In the genomic region with DNA sequence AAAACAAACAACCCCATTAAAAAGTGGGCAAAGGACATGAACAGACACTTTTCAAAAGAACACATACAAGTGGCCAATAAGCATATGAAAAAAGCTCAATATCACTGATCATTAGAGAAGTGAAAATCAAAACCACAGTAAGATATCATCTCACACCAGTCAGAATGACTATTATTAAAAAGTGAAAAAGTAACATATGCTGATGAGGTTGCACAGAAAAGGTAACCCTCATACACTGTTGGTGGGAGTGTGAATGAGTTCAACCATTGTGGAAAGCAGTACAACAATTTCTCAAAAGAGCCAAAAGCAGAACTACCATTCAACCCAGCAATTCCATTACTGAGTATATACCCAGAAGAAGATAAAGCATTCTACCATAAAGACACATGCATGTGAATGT, we compare ENCODE assay signal across 20 cellular contexts. TPM values are rescaled to one million over a fixed set of nuclear protein-coding genes. Genes with fewer than 3 reads are reported as not detected.
"Had no signal": no experiment of that assay in that cellular context is flagged by ENCODE, and none has a peak within 500 bp of the region (broad histone marks: within the 10 kb centered on the region; RNA-seq: fewer than 3 reads in every experiment).

No MANE protein-coding gene starts in this region.

- ATAC-seq: activated CD4-positive, alpha-beta T cell treated with anti-CD3 and anti-CD28 coated beads for 36 hours; gastroesophageal sphincter; heart right ventricle; right cardiac atrium; stimulated activated naive CD8-positive, alpha-beta T cell treated with anti-CD3 and anti-CD28 coated beads, Interleukin-15, Interleukin-2, amounts not matched to agents 100 U/mL and 50 U/mL, for 24 hours had no signal

- H3K27me3 Mint-ChIP-seq: activated CD4-positive, alpha-beta memory T cell treated with anti-CD3 and anti-CD28 coated beads for 36 hours; activated CD4-positive, alpha-beta T cell treated with anti-CD3 and anti-CD28 coated beads for 36 hours; activated naive CD4-positive, alpha-beta T cell treated with anti-CD3 and anti-CD28 coated beads, Interleukin-2, amount 10 ng/mL, durations not matched to agents 7 days and 5 days; activated T-cell treated with anti-CD3 and anti-CD28 coated beads, Interleukin-2, amount 50 U/mL, for 24 hours; progenitor cell of endocrine pancreas had no signal

- H3K36me3 ChIP-seq: ascending aorta, gastroesophageal sphincter, heart right ventricle, transverse colon, vagina had no signal

- H3K27me3 ChIP-seq: ascending aorta, gastroesophageal sphincter, heart right ventricle, transverse colon, vagina had no signal

- DNase-seq: activated CD4-positive, alpha-beta memory T cell treated with anti-CD3 and anti-CD28 coated beads for 36 hours; activated CD4-positive, alpha-beta T cell treated with anti-CD3 and anti-CD28 coated beads for 36 hours; activated naive CD4-positive, alpha-beta T cell treated with anti-CD3 and anti-CD28 coated beads, Interleukin-2, amount 10 ng/mL, durations not matched to agents 7 days and 5 days; activated T-cell treated with anti-CD3 and anti-CD28 coated beads, Interleukin-2, amount 50 U/mL, for 24 hours; erythroblast; heart right ventricle; mesendoderm; nephron progenitor cell; occipital lobe; right cardiac atrium; stimulated activated CD4-positive, alpha-beta T cell treated with anti-CD3 and anti-CD28 coated beads, Interleukin-15, amount 100 ng/mL, for 24 hours; stimulated activated CD4-positive, alpha-beta T cell treated with anti-CD3 and anti-CD28 coated beads, Interleukin-4, amount 100 ng/mL, for 1 hour; stimulated activated naive CD8-positive, alpha-beta T cell treated with anti-CD3 and anti-CD28 coated beads, Interleukin-15, Interleukin-2, amounts not matched to agents 100 U/mL and 50 U/mL, for 24 hours; transverse colon had no signal

- H3K4me3 ChIP-seq: ascending aorta, gastroesophageal sphincter, heart right ventricle, skin epidermis, transverse colon, vagina had no signal

- H3K27ac Mint-ChIP-seq: activated CD4-positive, alpha-beta memory T cell treated with anti-CD3 and anti-CD28 coated beads for 36 hours; activated CD4-positive, alpha-beta T cell treated with anti-CD3 and anti-CD28 coated beads for 36 hours; activated naive CD4-positive, alpha-beta T cell treated with anti-CD3 and anti-CD28 coated beads, Interleukin-2, amount 10 ng/mL, durations not matched to agents 7 days and 5 days; activated T-cell treated with anti-CD3 and anti-CD28 coated beads, Interleukin-2, amount 50 U/mL, for 24 hours; nephron progenitor cell; progenitor cell of endocrine pancreas had no signal

- H3K36me3 Mint-ChIP-seq: activated CD4-positive, alpha-beta memory T cell treated with anti-CD3 and anti-CD28 coated beads for 36 hours had no signal

- H3K9me3 ChIP-seq: ascending aorta, gastroesophageal sphincter, transverse colon, vagina had no signal

- H3K4me3 Mint-ChIP-seq: activated CD4-positive, alpha-beta memory T cell treated with anti-CD3 and anti-CD28 coated beads for 36 hours; activated CD4-positive, alpha-beta T cell treated with anti-CD3 and anti-CD28 coated beads for 36 hours; activated naive CD4-positive, alpha-beta T cell treated with anti-CD3 and anti-CD28 coated beads, Interleukin-2, amount 10 ng/mL, durations not matched to agents 7 days and 5 days; activated T-cell treated with anti-CD3 and anti-CD28 coated beads, Interleukin-2, amount 50 U/mL, for 24 hours; nephron progenitor cell had no signal

- H3K27ac ChIP-seq: ascending aorta, gastroesophageal sphincter, heart right ventricle, skin epidermis, transverse colon, vagina had no signal

RNA-seq across cellular contexts. Expression of gene PDE6H, which starts 18.2 kb away (rescaled TPM):
- total RNA-seq: activated CD4-positive, alpha-beta memory T cell treated with anti-CD3 and anti-CD28 coated beads for 36 hours; ascending aorta; gastroesophageal sphincter; heart right ventricle; lower leg skin; occipital lobe; progenitor cell of endocrine pancreas; right cardiac atrium; transverse colon; vagina had no signal
- polyA plus RNA-seq: heart right ventricle, right cardiac atrium had no signal

RNA-seq across cellular contexts. Expression of gene ERP27, which starts 52.7 kb away (rescaled TPM):
- total RNA-seq: ascending aorta, occipital lobe had no signal
